In the genomic region with DNA sequence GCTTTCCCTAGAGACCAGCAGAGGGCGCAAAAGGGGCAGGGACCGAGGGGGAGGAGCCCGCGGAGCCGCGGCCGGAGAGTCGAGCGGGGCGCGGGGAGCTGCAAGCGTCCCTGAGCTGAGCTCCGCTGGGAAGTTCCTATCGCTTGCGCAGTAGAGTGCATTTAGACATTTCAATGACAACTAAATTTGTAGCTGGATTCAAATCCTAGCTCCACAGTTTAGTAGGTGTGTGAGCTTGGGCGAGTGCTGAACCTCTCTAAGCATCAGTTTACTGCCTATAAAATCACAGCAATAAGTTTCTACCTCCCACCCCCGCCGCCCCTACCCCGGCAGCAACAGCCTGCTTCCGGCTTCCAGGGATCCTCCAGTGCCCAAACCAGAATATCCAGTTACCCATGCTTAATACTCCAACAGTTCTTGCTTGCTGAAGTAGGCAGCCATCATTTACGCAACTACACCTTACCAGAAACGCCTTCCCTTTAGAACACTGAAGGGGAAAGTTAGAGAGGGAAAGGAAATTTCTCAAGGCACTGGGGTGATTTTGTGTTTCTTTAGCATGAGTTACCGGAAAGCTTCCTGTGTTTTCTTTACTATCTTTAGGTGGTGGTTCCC, we compare ENCODE assay signal across 8 cellular contexts. TPM values are rescaled to one million over a fixed set of nuclear protein-coding genes. Genes with fewer than 3 reads are reported as not detected.
DNase-seq lines count a peak whose midpoint lies in the region; ATAC-seq and TF ChIP-seq lines count a peak whose summit lies in the region.

No MANE protein-coding gene starts in this region.

- no peaks in the 10 kb centered on the region for H3K9me3 ChIP-seq in BE2C

- H3K9me3 Mint-ChIP-seq in activated CD8-positive, alpha-beta T cell treated with anti-CD3 and anti-CD28 coated beads for 36 hours = no peaks in the 10 kb centered on the region

- DNase-seq in BE2C (peak; percentile 85), NCI-H82 treated with DMSO at 0.1 percent for 48 hours (lab: John Stamatoyannopoulos, UW; ENCODE audit: unreplicated experiment) (peak; percentile 66), lung microvascular endothelial cell (ENCODE audit: low read depth in 2 of 2) (peak; percentile 78 to 84)
- peak; percentile 84 for DNase-seq in activated CD8-positive, alpha-beta T cell treated with anti-CD3 and anti-CD28 coated beads for 36 hours
- peak; percentile 73 for DNase-seq in effector CD4-positive, alpha-beta T cell
- DNase-seq in stimulated activated CD4-positive, alpha-beta T cell treated with anti-CD3 and anti-CD28 coated beads, TNF-alpha, amount 100 ng/mL, for 24 hours (ENCODE audit: low read depth in 3 of 3) = peak; percentile 54 to 75 (median 66)

- peak overlapping the region; percentile 17 for H3K4me3 ChIP-seq in BE2C (ENCODE audit: low read depth, low read length)

- H3K4me1 ChIP-seq in BE2C = no peaks in the 10 kb centered on the region

- POLR2A ChIA-PET in activated CD8-positive, alpha-beta T cell treated with anti-CD3 and anti-CD28 coated beads for 36 hours (lab: Charles Lee) = interaction anchor here (0.9 to 1.3 kb wide), 4 partner anchors 8 to 95 kb away, joined by 3 to 4 read pairs (median 3); no protein-coding TSS in a partner anchor

- peaks cover 41% of the 10 kb centered on the region for H3K27me3 ChIP-seq in BE2C

- H3K4me3 Mint-ChIP-seq in activated CD8-positive, alpha-beta T cell treated with anti-CD3 and anti-CD28 coated beads for 36 hours = peak overlapping the region; percentile 14

- ATAC-seq in GM19395 (IDR thresholded peaks at IDR 0.05; ENCODE audit: unreplicated experiment) (peak; percentile 90), HG03565 (IDR thresholded peaks at IDR 0.05; ENCODE audit: unreplicated experiment) (peak; percentile 60)
- ATAC-seq in activated CD8-positive, alpha-beta T cell treated with anti-CD3 and anti-CD28 coated beads for 36 hours = peak; percentile 94

- H3K4me1 Mint-ChIP-seq in activated CD8-positive, alpha-beta T cell treated with anti-CD3 and anti-CD28 coated beads for 36 hours (ENCODE audit: low read depth) = peaks cover 14% of the 10 kb centered on the region

- intact Hi-C loops in activated CD8-positive, alpha-beta T cell treated with anti-CD3 and anti-CD28 coated beads for 36 hours (cut with micrococcal nuclease) = loop anchor here (2.0 to 5.0 kb wide), 2 partner anchors 111 to 548 kb away; no protein-coding TSS in a partner anchor

- TF ChIP-seq CTCF in BE2C (IDR thresholded peaks at IDR 0.05; ENCODE audit: low read depth, low read length) = peak; percentile 91
- peak; percentile 31 for TF ChIP-seq CTCF in activated CD8-positive, alpha-beta T cell treated with anti-CD3 and anti-CD28 coated beads for 36 hours (IDR thresholded peaks at IDR 0.05)

- H3K36me3 ChIP-seq in BE2C = no peaks in the 10 kb centered on the region

- no peak overlapping the region for H3K27ac Mint-ChIP-seq in activated CD8-positive, alpha-beta T cell treated with anti-CD3 and anti-CD28 coated beads for 36 hours

- CTCF ChIA-PET in activated CD8-positive, alpha-beta T cell treated with anti-CD3 and anti-CD28 coated beads for 36 hours (lab: Charles Lee) = interaction anchor here (0.6 to 6.5 kb wide), 79 partner anchors 9 to 911 kb away, joined by 3 to 111 read pairs (median 5); a partner anchor contains a TSS

- no peaks in the 10 kb centered on the region for H3K36me3 Mint-ChIP-seq in activated CD8-positive, alpha-beta T cell treated with anti-CD3 and anti-CD28 coated beads for 36 hours (ENCODE audit: low read depth)

- H3K27me3 Mint-ChIP-seq in activated CD8-positive, alpha-beta T cell treated with anti-CD3 and anti-CD28 coated beads for 36 hours = peaks cover 13% of the 10 kb centered on the region

RNA-seq across cellular contexts. Expression of a gene that starts 9.1 kb away (rescaled TPM):
- polyA plus RNA-seq in BE2C (2012; ENCODE audit: insufficient read depth, insufficient read length, low read depth) = 0.20 TPM
- under 1 TPM; 0.11 to 0.38 TPM for total RNA-seq in activated CD8-positive, alpha-beta T cell treated with anti-CD3 and anti-CD28 coated beads for 36 hours
- under 0.01 and 0.20 TPM in 2 replicates for total RNA-seq in lung microvascular endothelial cell

Comparison
In these comparisons a context has a peak if more than half of its experiments do, and no peak if none do; other contexts are left out.
1. Peak in every context shown above with its lines: DNase-seq, ATAC-seq and H3K4me3 ChIP-seq.